Comparison of ENCODE assay signal across 10 cellular contexts in genomic region chr3:16468114-16469098, GRCh38. TPM values are rescaled to one million over a fixed set of nuclear protein-coding genes. Genes with fewer than 3 reads are reported as not detected.
DNase-seq lines count a peak whose midpoint lies in the region; ATAC-seq and TF ChIP-seq lines count a peak whose summit lies in the region.
"Had no signal": no experiment of that assay in that cellular context is flagged by ENCODE, and none has a peak within 500 bp of the region (broad histone marks: within the 10 kb centered on the region; RNA-seq: fewer than 3 reads in every experiment).

No MANE protein-coding gene starts in this region.

- peaks cover 0 to 7% of the 10 kb centered on the region in 2 donors for H3K4me1 ChIP-seq in uterus
- H3K4me1 ChIP-seq: pancreas, SJCRH30 had no signal

- peaks cover 38% of the 10 kb centered on the region for H3K36me3 Mint-ChIP-seq in activated naive CD4-positive, alpha-beta T cell treated with anti-CD3 and anti-CD28 coated beads, Interleukin-2, amount 50 U/mL, for 24 hours

- H3K27ac ChIP-seq in uterus = peak overlapping the region; percentile 25 to 50
- H3K27ac ChIP-seq: pancreas, SJCRH30 had no signal

- no peaks in the 10 kb centered on the region for H3K27me3 ChIP-seq in uterus
- H3K27me3 ChIP-seq: pancreas, SJCRH30 had no signal

- peaks cover 6% of the 10 kb centered on the region for H3K9me3 Mint-ChIP-seq in activated naive CD4-positive, alpha-beta T cell treated with anti-CD3 and anti-CD28 coated beads, Interleukin-2, amount 50 U/mL, for 24 hours

- H3K9me3 ChIP-seq in uterus = no peaks in the 10 kb centered on the region
- H3K9me3 ChIP-seq: pancreas, SJCRH30 had no signal

- peak overlapping the region; percentile 84 for H3K27ac Mint-ChIP-seq in activated naive CD4-positive, alpha-beta T cell treated with anti-CD3 and anti-CD28 coated beads, Interleukin-2, amount 50 U/mL, for 24 hours

- TF ChIP-seq CTCF in uterus (IDR thresholded peaks at IDR 0.05) = no peak

- ATAC-seq in left cardiac atrium = peak; percentile 21 to 68
- ATAC-seq: pancreas had no signal

- no peak for DNase-seq in activated naive CD4-positive, alpha-beta T cell treated with Interleukin-2 at 50 U/mL for 16 hours
- DNase-seq in T-helper 22 cell (ENCODE audit: low read depth) = peak; percentile 13
- DNase-seq in left cardiac atrium = peak; percentile 35
- DNase-seq in uterus = peak; percentile 21 to 45
- no peak for DNase-seq in AG08396 (ENCODE audit: low spot score)
- DNase-seq in NCI-H524 treated with DMSO at 0.1 percent for 48 hours (lab: John Stamatoyannopoulos, UW) = no peak
- DNase-seq in SKM-1 (lab: John Stamatoyannopoulos, UW; ENCODE audit: unreplicated experiment) = no peak
- DNase-seq: pancreas, SJCRH30 had no signal

- H3K4me3 ChIP-seq in uterus = no peak overlapping the region
- H3K4me3 ChIP-seq: pancreas, SJCRH30 had no signal

- peak overlapping the region; percentile 73 for H3K4me3 Mint-ChIP-seq in activated naive CD4-positive, alpha-beta T cell treated with anti-CD3 and anti-CD28 coated beads, Interleukin-2, amount 50 U/mL, for 24 hours

- peaks cover 61% of the 10 kb centered on the region for H3K4me1 Mint-ChIP-seq in activated naive CD4-positive, alpha-beta T cell treated with anti-CD3 and anti-CD28 coated beads, Interleukin-2, amount 50 U/mL, for 24 hours

- H3K27me3 Mint-ChIP-seq in activated naive CD4-positive, alpha-beta T cell treated with anti-CD3 and anti-CD28 coated beads, Interleukin-2, amount 50 U/mL, for 24 hours = no peaks in the 10 kb centered on the region

- TF ChIP-seq POLR2A in uterus (IDR thresholded peaks at IDR 0.05) = no peak

- no peaks in the 10 kb centered on the region for H3K36me3 ChIP-seq in uterus
- H3K36me3 ChIP-seq: pancreas, SJCRH30 had no signal

- intact Hi-C loops in left cardiac atrium (cut with DNase I) (no loop called here), uterus (cut with DNase I; ENCODE audit: low total_unique reads) (no loop called here)

RNA-seq across cellular contexts. Expression of gene RFTN1, which starts 45.1 kb away (rescaled TPM):
- total RNA-seq in left cardiac atrium (10 to 100 TPM; 28.0 to 28.8 TPM), uterus (100 to 1,000 TPM in 1 of 4 donors, 10 to 100 TPM in 3; 32.0 to 187 (median 47.6) TPM)

Comparison
In these comparisons a context has a peak if more than half of its experiments do, and no peak if none do; other contexts are left out.
1. DNase-seq: peak in T-helper 22 cell (single experiment), left cardiac atrium (single experiment) and uterus (2 of 2); none in activated naive CD4-positive, alpha-beta T cell treated with Interleukin-2 at 50 U/mL for 16 hours (single experiment), AG08396 (single experiment), NCI-H524 treated with DMSO at 0.1 percent for 48 hours (single experiment) and SKM-1 (single experiment).